In genomic region chr10:100373298-100374136, GRCh38 we compare ENCODE assay signal across 1 cellular context.
TF ChIP-seq lines count a peak whose summit lies in the region.

No MANE protein-coding gene starts in this region.

TF ChIP-seq in HepG2, 621 proteins besides CTCF, POLR2A, EP300 and RAD21 (continued from another document and continues in another):
- TF ChIP-seq ZBTB26 (CRISPR knock-in tag; IDR thresholded peaks at IDR 0.05; ENCODE audit: borderline replicate concordance) (peak; percentile 29; the same call in 1 of the 2 replicates), ZNF646 (CRISPR knock-in tag; IDR thresholded peaks at IDR 0.05) (no peak), FOSL1 (CRISPR knock-in tag; IDR thresholded peaks at IDR 0.05; ENCODE audit: borderline replicate concordance) (0 out of 2 replicates have a peak, but pooled peaks have one; percentile 35), KLF6 (CRISPR knock-in tag; IDR thresholded peaks at IDR 0.05) (peak; percentile 7; the same call in 1 of the 2 replicates), SSRP1 (CRISPR knock-in tag; IDR thresholded peaks at IDR 0.05) (no peak), MZF1 (CRISPR knock-in tag; IDR thresholded peaks at IDR 0.05; ENCODE audit: borderline replicate concordance) (no peak), MAZ (IDR thresholded peaks at IDR 0.05; ENCODE audit: borderline replicate concordance, low read depth, low read length) (no peak), MAZ (CRISPR knock-in tag; IDR thresholded peaks at IDR 0.05; ENCODE audit: low read depth) (peak; percentile 57), PRDM15 (CRISPR knock-in tag; IDR thresholded peaks at IDR 0.05) (no peak), GABPA (IDR thresholded peaks at IDR 0.05; ENCODE audit: low read depth, low read length) (no peak), GABPA (CRISPR knock-in tag; IDR thresholded peaks at IDR 0.05; ENCODE audit: low read depth) (peak; percentile 47), ZNF784 (CRISPR knock-in tag; IDR thresholded peaks at IDR 0.05; ENCODE audit: borderline replicate concordance) (no peak; the same call in 1 of the 2 replicates), POLR2G (IDR thresholded peaks at IDR 0.05; ENCODE audit: low read depth, low read length) (peak; percentile 83), TEF (CRISPR knock-in tag; IDR thresholded peaks at IDR 0.05) (no peak), ZNF549 (CRISPR knock-in tag; IDR thresholded peaks at IDR 0.05) (no peak), TAF1 (CRISPR knock-in tag; IDR thresholded peaks at IDR 0.05) (peak; percentile 82; the same call in 1 of the 2 replicates), TFE3 (CRISPR knock-in tag; IDR thresholded peaks at IDR 0.05) (peak; percentile 71; the same call in 1 of the 2 replicates), ISL2 (CRISPR knock-in tag; IDR thresholded peaks at IDR 0.05) (peak; percentile 31), ZFYVE20 (CRISPR knock-in tag; IDR thresholded peaks at IDR 0.05; ENCODE audit: borderline replicate concordance, low read depth) (no peak), DPF2 (CRISPR knock-in tag; IDR thresholded peaks at IDR 0.05; ENCODE audit: borderline replicate concordance, low read depth) (no peak), PPARG (CRISPR knock-in tag; conservative IDR thresholded peaks at IDR 0.05) (peak; percentile 79), ZNF44 (CRISPR knock-in tag; IDR thresholded peaks at IDR 0.05) (no peak), ARNT (IDR thresholded peaks at IDR 0.05) (no peak), STAT5B (CRISPR knock-in tag; IDR thresholded peaks at IDR 0.05) (no peak), ZNF256 (CRISPR knock-in tag; conservative IDR thresholded peaks at IDR 0.05) (no peak), SMARCE1 (IDR thresholded peaks at IDR 0.05; ENCODE audit: borderline replicate concordance) (no peak)
- TF ChIP-seq, protein P1, sequence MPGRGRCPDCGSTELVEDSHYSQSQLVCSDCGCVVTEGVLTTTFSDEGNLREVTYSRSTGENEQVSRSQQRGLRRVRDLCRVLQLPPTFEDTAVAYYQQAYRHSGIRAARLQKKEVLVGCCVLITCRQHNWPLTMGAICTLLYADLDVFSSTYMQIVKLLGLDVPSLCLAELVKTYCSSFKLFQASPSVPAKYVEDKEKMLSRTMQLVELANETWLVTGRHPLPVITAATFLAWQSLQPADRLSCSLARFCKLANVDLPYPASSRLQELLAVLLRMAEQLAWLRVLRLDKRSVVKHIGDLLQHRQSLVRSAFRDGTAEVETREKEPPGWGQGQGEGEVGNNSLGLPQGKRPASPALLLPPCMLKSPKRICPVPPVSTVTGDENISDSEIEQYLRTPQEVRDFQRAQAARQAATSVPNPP (CRISPR knock-in tag; IDR thresholded peaks at IDR 0.05): peak; percentile 61; the same call in 1 of the 2 replicates
- TF ChIP-seq, protein P2, sequence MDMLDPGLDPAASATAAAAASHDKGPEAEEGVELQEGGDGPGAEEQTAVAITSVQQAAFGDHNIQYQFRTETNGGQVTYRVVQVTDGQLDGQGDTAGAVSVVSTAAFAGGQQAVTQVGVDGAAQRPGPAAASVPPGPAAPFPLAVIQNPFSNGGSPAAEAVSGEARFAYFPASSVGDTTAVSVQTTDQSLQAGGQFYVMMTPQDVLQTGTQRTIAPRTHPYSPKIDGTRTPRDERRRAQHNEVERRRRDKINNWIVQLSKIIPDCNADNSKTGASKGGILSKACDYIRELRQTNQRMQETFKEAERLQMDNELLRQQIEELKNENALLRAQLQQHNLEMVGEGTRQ (IDR thresholded peaks at IDR 0.05; ENCODE audit: low read depth, low read length): peak; percentile 83
- TF ChIP-seq, protein P2 (CRISPR knock-in tag; IDR thresholded peaks at IDR 0.05; ENCODE audit: borderline replicate concordance): peak; percentile 87; the same call in 1 of the 2 replicates
- TF ChIP-seq, protein P3, sequence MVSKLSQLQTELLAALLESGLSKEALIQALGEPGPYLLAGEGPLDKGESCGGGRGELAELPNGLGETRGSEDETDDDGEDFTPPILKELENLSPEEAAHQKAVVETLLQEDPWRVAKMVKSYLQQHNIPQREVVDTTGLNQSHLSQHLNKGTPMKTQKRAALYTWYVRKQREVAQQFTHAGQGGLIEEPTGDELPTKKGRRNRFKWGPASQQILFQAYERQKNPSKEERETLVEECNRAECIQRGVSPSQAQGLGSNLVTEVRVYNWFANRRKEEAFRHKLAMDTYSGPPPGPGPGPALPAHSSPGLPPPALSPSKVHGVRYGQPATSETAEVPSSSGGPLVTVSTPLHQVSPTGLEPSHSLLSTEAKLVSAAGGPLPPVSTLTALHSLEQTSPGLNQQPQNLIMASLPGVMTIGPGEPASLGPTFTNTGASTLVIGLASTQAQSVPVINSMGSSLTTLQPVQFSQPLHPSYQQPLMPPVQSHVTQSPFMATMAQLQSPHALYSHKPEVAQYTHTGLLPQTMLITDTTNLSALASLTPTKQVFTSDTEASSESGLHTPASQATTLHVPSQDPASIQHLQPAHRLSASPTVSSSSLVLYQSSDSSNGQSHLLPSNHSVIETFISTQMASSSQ (IDR thresholded peaks at IDR 0.05; ENCODE audit: low read depth): peak; percentile 28
- TF ChIP-seq, protein P3 (CRISPR knock-in tag; IDR thresholded peaks at IDR 0.05; ENCODE audit: borderline replicate concordance): no peak; the same call in 1 of the 2 replicates
